17 cellular contexts compared by ENCODE assay signal in the genomic region with DNA sequence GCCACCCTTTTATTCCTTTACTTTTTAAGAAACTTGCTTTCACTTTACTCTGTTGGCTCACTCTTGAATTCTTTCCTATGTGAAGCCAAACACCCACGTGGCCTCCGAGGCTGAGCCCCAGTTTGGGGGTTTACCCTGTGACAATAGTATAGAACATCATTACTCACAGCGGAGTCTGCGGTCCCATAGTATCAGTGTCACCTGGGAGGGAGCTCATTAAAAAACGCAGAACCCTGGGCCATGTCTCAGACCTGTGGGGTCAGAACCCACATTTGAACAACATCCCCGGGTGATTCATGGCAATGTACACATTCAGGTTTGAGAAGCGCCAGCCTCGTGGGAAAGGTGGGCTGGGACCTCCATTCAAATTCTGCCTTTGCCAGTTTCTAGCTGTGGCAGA. TPM values are rescaled to one million over a fixed set of nuclear protein-coding genes. Genes with fewer than 3 reads are reported as not detected.
DNase-seq lines count a peak whose midpoint lies in the region; ATAC-seq and TF ChIP-seq lines count a peak whose summit lies in the region.
"Had no signal": no experiment of that assay in that cellular context is flagged by ENCODE, and none has a peak within 500 bp of the region (broad histone marks: within the 10 kb centered on the region; RNA-seq: fewer than 3 reads in every experiment).

No MANE protein-coding gene starts in this region.

- H3K36me3 Mint-ChIP-seq in activated CD4-positive, alpha-beta T cell treated with anti-CD3 and anti-CD28 coated beads for 36 hours (ENCODE audit: low read depth) = no peaks in the 10 kb centered on the region
- no peaks in the 10 kb centered on the region for H3K36me3 Mint-ChIP-seq in activated CD4-positive, alpha-beta T cell treated with anti-CD3 and anti-CD28 coated beads, Interleukin-2, amount 10 ng/mL, durations not matched to agents 7 days and 5 days (ENCODE audit: low read depth)

- no peaks in the 10 kb centered on the region for H3K9me3 ChIP-seq in neuronal stem cell (replicated peaks in 1 of 2; ENCODE audit: control insufficient read depth in 2 of 2, insufficient read depth in 1 of 2, low read depth in 1 of 2, low read length in 2 of 2)
- no peaks in the 10 kb centered on the region for H3K9me3 ChIP-seq in thyroid gland
- H3K9me3 ChIP-seq in Peyer's patch = no peaks in the 10 kb centered on the region

- H3K27me3 Mint-ChIP-seq in activated CD4-positive, alpha-beta T cell treated with anti-CD3 and anti-CD28 coated beads for 36 hours = no peaks in the 10 kb centered on the region
- no peaks in the 10 kb centered on the region for H3K27me3 Mint-ChIP-seq in activated CD4-positive, alpha-beta T cell treated with anti-CD3 and anti-CD28 coated beads, Interleukin-2, amount 10 ng/mL, durations not matched to agents 7 days and 5 days

- peak; percentile 80 for DNase-seq in activated CD4-positive, alpha-beta T cell treated with anti-CD3 and anti-CD28 coated beads for 36 hours
- no peak for DNase-seq in activated CD4-positive, alpha-beta T cell treated with anti-CD3 and anti-CD28 coated beads, Interleukin-2, amount 10 ng/mL, durations not matched to agents 7 days and 5 days
- DNase-seq in activated T-cell treated with anti-CD3 and anti-CD28 coated beads for 48 hours (ENCODE audit: low read depth) = peak; percentile 67
- no peak for DNase-seq in neuronal stem cell (ENCODE audit: low spot score)
- DNase-seq in stimulated activated CD8-positive, alpha-beta memory T cell treated with anti-CD3 and anti-CD28 coated beads, Interleukin-7, amount 100 ng/mL, for 4 hours (ENCODE audit: low read depth in 2 of 2) = peak; percentile 36 to 60
- DNase-seq in thyroid gland = no peak
- no peak for DNase-seq in Peyer's patch
- DNase-seq: 8988T, caudate nucleus, GDM1, H9, KG1, NCI-H1436 treated with DMSO at 0.1 percent for 48 hours, NCI-H510A treated with DMSO at 0.1 percent for 48 hours, T-helper 1 cell had no signal

- H2BK15ac ChIP-seq in neuronal stem cell (ENCODE audit: low read length) = no peak overlapping the region

- no peak overlapping the region for H4K91ac ChIP-seq in neuronal stem cell (ENCODE audit: low read depth, low read length, poor library complexity)

- no peak overlapping the region for H2AFZ ChIP-seq in neuronal stem cell (ENCODE audit: low read length)

- peak overlapping the region; percentile 34 for H3K27ac Mint-ChIP-seq in activated CD4-positive, alpha-beta T cell treated with anti-CD3 and anti-CD28 coated beads for 36 hours
- no peak overlapping the region for H3K27ac Mint-ChIP-seq in activated CD4-positive, alpha-beta T cell treated with anti-CD3 and anti-CD28 coated beads, Interleukin-2, amount 10 ng/mL, durations not matched to agents 7 days and 5 days
- H3K27ac Mint-ChIP-seq: H9 had no signal

- intact Hi-C loops in activated CD4-positive, alpha-beta T cell treated with anti-CD3 and anti-CD28 coated beads for 36 hours (cut with DNase I, micrococcal nuclease) = no loop called here
- intact Hi-C loops in thyroid gland (cut with DNase I) = no loop called here

- H2AK5ac ChIP-seq in neuronal stem cell (ENCODE audit: low read depth, low read length) = no peak overlapping the region

- H3K9me3 Mint-ChIP-seq in activated CD4-positive, alpha-beta T cell treated with anti-CD3 and anti-CD28 coated beads for 36 hours (ENCODE audit: low read depth) = no peaks in the 10 kb centered on the region
- no peaks in the 10 kb centered on the region for H3K9me3 Mint-ChIP-seq in activated CD4-positive, alpha-beta T cell treated with anti-CD3 and anti-CD28 coated beads, Interleukin-2, amount 10 ng/mL, durations not matched to agents 7 days and 5 days
- H3K9me3 Mint-ChIP-seq: H9 had no signal

- H4K8ac ChIP-seq in neuronal stem cell (ENCODE audit: low read depth, low read length) = no peak overlapping the region

- TF ChIP-seq POLR2A in thyroid gland (IDR thresholded peaks at IDR 0.05) (no peak), Peyer's patch (IDR thresholded peaks at IDR 0.05) (no peak)

- H3K4ac ChIP-seq in neuronal stem cell (ENCODE audit: low read length) = no peak overlapping the region

- H2BK5ac ChIP-seq in neuronal stem cell (ENCODE audit: low read length) = no peak overlapping the region

- H3K4me1 Mint-ChIP-seq in activated CD4-positive, alpha-beta T cell treated with anti-CD3 and anti-CD28 coated beads for 36 hours = peaks cover 18% of the 10 kb centered on the region
- H3K4me1 Mint-ChIP-seq in activated CD4-positive, alpha-beta T cell treated with anti-CD3 and anti-CD28 coated beads, Interleukin-2, amount 10 ng/mL, durations not matched to agents 7 days and 5 days = peaks cover 14% of the 10 kb centered on the region

- H2BK12ac ChIP-seq in neuronal stem cell (ENCODE audit: low read length) = no peak overlapping the region

- H3K14ac ChIP-seq in neuronal stem cell (ENCODE audit: low read length) = no peak overlapping the region

- H3K27me3 ChIP-seq in neuronal stem cell (ENCODE audit: control insufficient read depth in 3 of 3, insufficient read depth in 3 of 3, low read depth in 1 of 3, low read length in 3 of 3) = no peaks in the 10 kb centered on the region
- H3K27me3 ChIP-seq in thyroid gland = no peaks in the 10 kb centered on the region
- no peaks in the 10 kb centered on the region for H3K27me3 ChIP-seq in Peyer's patch

- peak overlapping the region; percentile 66 for H3K18ac ChIP-seq in neuronal stem cell (ENCODE audit: low read length)

- TF ChIP-seq CTCF in thyroid gland (IDR thresholded peaks at IDR 0.05) = no peak
- no peak for TF ChIP-seq CTCF in Peyer's patch (IDR thresholded peaks at IDR 0.05)

- CTCF ChIA-PET in activated CD4-positive, alpha-beta T cell treated with anti-CD3 and anti-CD28 coated beads for 36 hours (lab: Charles Lee) = interaction anchor here (1.8 kb wide), 1 partner anchor 49 kb away, joined by 4 read pairs; no protein-coding TSS in a partner anchor
- CTCF ChIA-PET in activated CD4-positive, alpha-beta T cell treated with anti-CD3 and anti-CD28 coated beads, Interleukin-2, amount 10 ng/mL, durations not matched to agents 7 days and 5 days (lab: Charles Lee) = interaction anchor here (0.6 kb wide), 1 partner anchor 40 kb away, joined by 4 read pairs; no protein-coding TSS in a partner anchor

- no peak overlapping the region for H3K4me3 Mint-ChIP-seq in activated CD4-positive, alpha-beta T cell treated with anti-CD3 and anti-CD28 coated beads for 36 hours
- no peak overlapping the region for H3K4me3 Mint-ChIP-seq in activated CD4-positive, alpha-beta T cell treated with anti-CD3 and anti-CD28 coated beads, Interleukin-2, amount 10 ng/mL, durations not matched to agents 7 days and 5 days
- H3K4me3 Mint-ChIP-seq: H9 had no signal

- no peak overlapping the region for H3K23ac ChIP-seq in neuronal stem cell (ENCODE audit: low read depth, low read length, poor library complexity)

- H2BK120ac ChIP-seq in neuronal stem cell (ENCODE audit: low read depth, low read length) = no peak overlapping the region

- H3K4me3 ChIP-seq in neuronal stem cell (ENCODE audit: low read length in 2 of 2) = no peak overlapping the region
- no peak overlapping the region for H3K4me3 ChIP-seq in thyroid gland (replicated peaks in 1 of 3)
- no peak overlapping the region for H3K4me3 ChIP-seq in Peyer's patch
- H3K4me3 ChIP-seq: skin epidermis had no signal

- H3K79me1 ChIP-seq in neuronal stem cell (ENCODE audit: low read depth, low read length) = no peaks in the 10 kb centered on the region

- POLR2A ChIA-PET in activated CD4-positive, alpha-beta T cell treated with anti-CD3 and anti-CD28 coated beads for 36 hours (lab: Charles Lee) = interaction anchor here (1.7 kb wide), 1 partner anchor 50 kb away, joined by 5 read pairs; no protein-coding TSS in a partner anchor
- POLR2A ChIA-PET in activated CD4-positive, alpha-beta T cell treated with anti-CD3 and anti-CD28 coated beads, Interleukin-2, amount 10 ng/mL, durations not matched to agents 7 days and 5 days (lab: Charles Lee) = no interaction called here

- peaks cover 21 to 26% of the 10 kb centered on the region in 2 donors for H3K4me1 ChIP-seq in neuronal stem cell (ENCODE audit: control insufficient read depth in 2 of 2, insufficient read depth in 1 of 2, low read depth in 1 of 2, low read length in 2 of 2)
- H3K4me1 ChIP-seq in thyroid gland = peaks cover 0 to 7% of the 10 kb centered on the region in 2 donors
- H3K4me1 ChIP-seq in Peyer's patch = no peaks in the 10 kb centered on the region

- ATAC-seq in activated CD4-positive, alpha-beta T cell treated with anti-CD3 and anti-CD28 coated beads for 36 hours = peak; percentile 94
- no peak for ATAC-seq in GM18868 (IDR thresholded peaks at IDR 0.05; ENCODE audit: unreplicated experiment)

- no peaks in the 10 kb centered on the region for H3K36me3 ChIP-seq in neuronal stem cell (replicated peaks in 1 of 2; ENCODE audit: control insufficient read depth in 2 of 2, insufficient read depth in 2 of 2, low read length in 2 of 2)
- no peaks in the 10 kb centered on the region for H3K36me3 ChIP-seq in thyroid gland
- no peaks in the 10 kb centered on the region for H3K36me3 ChIP-seq in Peyer's patch

- no peak overlapping the region for H3K4me2 ChIP-seq in neuronal stem cell (ENCODE audit: insufficient read depth, low read length, poor library complexity, severe bottlenecking)

- no peak overlapping the region for H3K9ac ChIP-seq in neuronal stem cell (ENCODE audit: low read depth, low read length, poor library complexity)

- H3K27ac ChIP-seq in neuronal stem cell (replicated peaks; ENCODE audit: low read length) (no peak overlapping the region), thyroid gland (no peak overlapping the region), Peyer's patch (no peak overlapping the region)
- H3K27ac ChIP-seq: skin epidermis had no signal

- WGBS in neuronal stem cell (ENCODE audit: extremely low coverage in 2 of 2, insufficient read length in 2 of 2, insufficient replicate concordance in 1 of 2), 2 donors = no CpG with 5 or more reads among the region's 8 CpGs
- WGBS in thyroid gland, 2 donors = 79 to 90% methylated on average over 8 of the region's 8 CpGs

RNA-seq across cellular contexts. Expression of gene UBL3, which starts 36.0 kb away (rescaled TPM):
- 10 to 100 TPM in 1 of 2 experiments, 1 to 10 TPM in 1; 9.1 to 10.7 TPM for total RNA-seq in activated CD4-positive, alpha-beta T cell treated with anti-CD3 and anti-CD28 coated beads for 36 hours
- total RNA-seq in activated CD4-positive, alpha-beta T cell treated with anti-CD3 and anti-CD28 coated beads, Interleukin-2, amount 10 ng/mL, durations not matched to agents 7 days and 5 days = 10 to 100 TPM; 14.5 to 16.1 TPM
- polyA plus RNA-seq in neuronal stem cell (2013, experiment 1 of 2) = 13.9 TPM
- polyA plus RNA-seq in neuronal stem cell (2013, experiment 2 of 2) = 14.6 TPM
- 10 to 100 TPM; 59.0 to 79.0 (median 65.1) TPM for total RNA-seq in thyroid gland
- total RNA-seq in Peyer's patch = 10 to 100 TPM; 18.2 to 37.5 (median 25.8) TPM

Comparison
In these comparisons a context has a peak if more than half of its experiments do, and no peak if none do; other contexts are left out.
1. DNase-seq: peak in activated CD4-positive, alpha-beta T cell treated with anti-CD3 and anti-CD28 coated beads for 36 hours (single experiment), activated T-cell treated with anti-CD3 and anti-CD28 coated beads for 48 hours (single experiment) and stimulated activated CD8-positive, alpha-beta memory T cell treated with anti-CD3 and anti-CD28 coated beads, Interleukin-7, amount 100 ng/mL, for 4 hours (2 of 2); none in activated CD4-positive, alpha-beta T cell treated with anti-CD3 and anti-CD28 coated beads, Interleukin-2, amount 10 ng/mL, durations not matched to agents 7 days and 5 days (single experiment), neuronal stem cell (single experiment), thyroid gland (0 of 2) and Peyer's patch (0 of 3).